24 cellular contexts compared by ENCODE assay signal in genomic region chr12:124722871-124723270, GRCh38.
A peak's percentile ranks its signal among the peaks of the same experiment; 100 is the strongest.
DNase-seq lines count a peak whose midpoint lies in the region; TF ChIP-seq lines count a peak whose summit lies in the region.
"Had no signal": no experiment of that assay in that cellular context is flagged by ENCODE, and none has a peak within 500 bp of the region (broad histone marks: within the 10 kb centered on the region; RNA-seq: fewer than 3 reads in every experiment).

No MANE protein-coding gene starts in this region.

- TF ChIP-seq CTCF in MCF 10A (IDR thresholded peaks at IDR 0.05; ENCODE audit: unreplicated experiment) (no peak), breast epithelium (IDR thresholded peaks at IDR 0.05) (no peak), brain (conservative IDR thresholded peaks at IDR 0.05) (no peak), spleen (IDR thresholded peaks at IDR 0.05 in 8 of 11, conservative IDR thresholded peaks at IDR 0.05 in 3 of 11) (no peak), CD14-positive monocyte (IDR thresholded peaks at IDR 0.05) (no peak), stomach (IDR thresholded peaks at IDR 0.05) (no peak)

- H3K4me3 Mint-ChIP-seq in MCF 10A (ENCODE audit: unreplicated experiment) (no peak overlapping the region), brain (no peak overlapping the region), CD14-positive monocyte (no peak overlapping the region)
- H3K4me3 Mint-ChIP-seq: CD4-positive, CD25-positive, alpha-beta regulatory T cell; GM23338; H9 had no signal

- H3K9me3 Mint-ChIP-seq in MCF 10A (ENCODE audit: unreplicated experiment) (no peaks in the 10 kb centered on the region), brain (peaks cover 4 to 20% (median 15%) of the 10 kb centered on the region in 5 experiments), CD14-positive monocyte (peaks cover 0 to 5% (median 2%) of the 10 kb centered on the region in 7 donors)
- H3K9me3 Mint-ChIP-seq: GM23338, H9 had no signal

- TF ChIP-seq POLR2A in breast epithelium (IDR thresholded peaks at IDR 0.05) (no peak), spleen (IDR thresholded peaks at IDR 0.05) (no peak), stomach (IDR thresholded peaks at IDR 0.05) (no peak)

- intact Hi-C loops in MCF 10A (cut with micrococcal nuclease) (no loop called here), breast epithelium (cut with DNase I; ENCODE audit: low total_unique reads) (no loop called here), spleen (cut with DNase I; ENCODE audit: low total_unique reads) (no loop called here), CD14-positive monocyte (cut with micrococcal nuclease) (loop anchor here in 1 of 2 donors (5.0 kb wide), 1 partner anchor 41 kb away; no protein-coding TSS in a partner anchor), stomach (cut with DNase I; ENCODE audit: low total_unique reads) (no loop called here)

- H3K27ac Mint-ChIP-seq in MCF 10A (ENCODE audit: low read depth, unreplicated experiment) (peak overlapping the region; percentile 44), brain (peak overlapping the region in 4 of 5 experiments; percentile 17 to 71 (median 42)), CD14-positive monocyte (peak overlapping the region in 1 of 7 donors; percentile 43)
- H3K27ac Mint-ChIP-seq: CD4-positive, CD25-positive, alpha-beta regulatory T cell; GM23338; H9 had no signal

- H3K27me3 Mint-ChIP-seq in MCF 10A (ENCODE audit: insufficient read depth, unreplicated experiment) (no peaks in the 10 kb centered on the region), brain (no peaks in the 10 kb centered on the region), CD14-positive monocyte (ENCODE audit: low read depth in 3 of 3) (no peaks in the 10 kb centered on the region)
- H3K27me3 Mint-ChIP-seq: CD4-positive, CD25-positive, alpha-beta regulatory T cell had no signal

- H3K9me3 ChIP-seq in breast epithelium (no peaks in the 10 kb centered on the region), spleen (no peaks in the 10 kb centered on the region), stomach (no peaks in the 10 kb centered on the region)
- H3K9me3 ChIP-seq: Peyer's patch, SK-N-SH had no signal

- no peaks in the 10 kb centered on the region for H3K27me3 ChIP-seq in breast epithelium
- H3K27me3 ChIP-seq in spleen (replicated peaks in 1 of 7), result no peaks in the 10 kb centered on the region
- H3K27me3 ChIP-seq in stomach, result no peaks in the 10 kb centered on the region
- H3K27me3 ChIP-seq: Peyer's patch had no signal

- 88 to 97% (median 93%) methylated on average over 3 of the region's 3 CpGs for WGBS in spleen, 5 donors
- 73 to 86% (median 81%) methylated on average over 3 of the region's 3 CpGs for WGBS in stomach, 5 donors

- TF ChIP-seq EP300 in stomach (IDR thresholded peaks at IDR 0.05), result no peak

- peaks cover 6 to 11% of the 10 kb centered on the region in 2 donors for H3K4me1 ChIP-seq in breast epithelium
- H3K4me1 ChIP-seq in spleen, result peaks cover 0 to 60% (median 32%) of the 10 kb centered on the region in 6 donors
- H3K4me1 ChIP-seq in stomach, result peaks cover 0 to 27% (median 13%) of the 10 kb centered on the region in 4 donors
- H3K4me1 ChIP-seq: Peyer's patch had no signal

- H3K36me3 Mint-ChIP-seq in MCF 10A (ENCODE audit: insufficient read depth, unreplicated experiment) (no peaks in the 10 kb centered on the region), brain (no peaks in the 10 kb centered on the region), CD14-positive monocyte (peaks cover 5 to 8% of the 10 kb centered on the region in 2 donors)
- H3K36me3 Mint-ChIP-seq: CD4-positive, CD25-positive, alpha-beta regulatory T cell had no signal

- H3K4me1 Mint-ChIP-seq in MCF 10A (ENCODE audit: insufficient read depth, unreplicated experiment) (peaks cover 26% of the 10 kb centered on the region), brain (peaks cover 42% of the 10 kb centered on the region), CD14-positive monocyte (peaks cover 66% of the 10 kb centered on the region)
- H3K4me1 Mint-ChIP-seq: CD4-positive, CD25-positive, alpha-beta regulatory T cell; GM23338; H9 had no signal

- H3K36me3 ChIP-seq in breast epithelium, result no peaks in the 10 kb centered on the region
- no peaks in the 10 kb centered on the region for H3K36me3 ChIP-seq in spleen
- H3K36me3 ChIP-seq in stomach, result no peaks in the 10 kb centered on the region
- H3K36me3 ChIP-seq: Peyer's patch had no signal

- POLR2A ChIA-PET in MCF 10A (lab: Yijun Ruan, JAX), result interaction anchor here (0.8 to 0.9 kb wide), 2 partner anchors 42 to 214 kb away, joined by 3 read pairs; no protein-coding TSS in a partner anchor

- CTCF ChIA-PET in MCF 10A (lab: Yijun Ruan, JAX), result interaction anchor here (0.6 to 0.8 kb wide), 2 partner anchors 44 to 294 kb away, joined by 3 to 4 read pairs; no protein-coding TSS in a partner anchor

- H3K4me3 ChIP-seq in breast epithelium (no peak overlapping the region), spleen (no peak overlapping the region), stomach (no peak overlapping the region)
- H3K4me3 ChIP-seq: GM23338, K562, Peyer's patch had no signal

- H3K27ac ChIP-seq in breast epithelium, result no peak overlapping the region
- H3K27ac ChIP-seq in spleen, result peak overlapping the region in 1 of 8 donors; percentile 74
- no peak overlapping the region for H3K27ac ChIP-seq in stomach
- H3K27ac ChIP-seq: 22Rv1 had no signal

- peak; percentile 37 for DNase-seq in MCF 10A (ENCODE audit: unreplicated experiment)
- no peak for DNase-seq in breast epithelium (ENCODE audit: low spot score in 2 of 2)
- peak; percentile 62 for DNase-seq in fibroblast of gingiva (ENCODE audit: low read depth)
- no peak for DNase-seq in cerebellum (ENCODE audit: low spot score)
- DNase-seq in spleen, result no peak
- DNase-seq in CD14-positive monocyte (ENCODE audit: low spot score), result no peak
- DNase-seq in stomach, result no peak
- DNase-seq: CD4-positive, CD25-positive, alpha-beta regulatory T cell; DMS53; H9; NCI-H1092; NCI-H1417 treated with DMSO at 0.1 percent for 48 hours; NCI-H1694 treated with DMSO at 0.1 percent for 48 hours; NCI-H2081; NCI-H2171; NCI-H226; NCI-H510A; NCI-H69; Peyer's patch; SK-N-SH had no signal

- BruUV-seq in MCF 10A (replicated peaks; lab: Mats Ljungman, UMichigan), result no TSS peak

Comparison
In these comparisons a context has a peak if more than half of its experiments do, and no peak if none do; other contexts are left out.
1. DNase-seq: peak in MCF 10A (single experiment) and fibroblast of gingiva (single experiment); none in breast epithelium (0 of 2), cerebellum (single experiment), spleen (single experiment), CD14-positive monocyte (single experiment) and stomach (single experiment).